1 cellular context compared by ENCODE assay signal in genomic region chr3:10115326-10116137, GRCh38.
TF ChIP-seq lines count a peak whose summit lies in the region.

TSS of gene BRK1 (plus strand) at chr3:10115675. CDS start at chr3:10115702, 27 bp downstream.

TF ChIP-seq in HepG2, 621 proteins besides CTCF, POLR2A, EP300 and RAD21 (continued from another document and continues in another):
- TF ChIP-seq RXRA (CRISPR knock-in tag; IDR thresholded peaks at IDR 0.05), result no peak
- no peak for TF ChIP-seq NFIB (CRISPR knock-in tag; IDR thresholded peaks at IDR 0.05; ENCODE audit: borderline replicate concordance)
- peak; percentile 67; the same call in 1 of the 2 replicates for TF ChIP-seq MIXL1 (CRISPR knock-in tag; IDR thresholded peaks at IDR 0.05)
- no peak for TF ChIP-seq ZNF24 (IDR thresholded peaks at IDR 0.05)
- TF ChIP-seq ZNF337 (CRISPR knock-in tag; IDR thresholded peaks at IDR 0.05; ENCODE audit: borderline replicate concordance, low read depth), result no peak
- TF ChIP-seq RAD51 (IDR thresholded peaks at IDR 0.05; ENCODE audit: borderline replicate concordance), result no peak
- TF ChIP-seq ZNF891 (CRISPR knock-in tag; IDR thresholded peaks at IDR 0.05), result no peak; the same call in 1 of the 2 replicates
- no peak for TF ChIP-seq ZNF883 (CRISPR knock-in tag; IDR thresholded peaks at IDR 0.05; ENCODE audit: not compliant biosample characterization)
- peak; percentile 81; the same call in 1 of the 2 replicates for TF ChIP-seq ZNF619 (CRISPR knock-in tag; IDR thresholded peaks at IDR 0.05)
- no peak for TF ChIP-seq ARID2 (CRISPR knock-in tag; IDR thresholded peaks at IDR 0.05; ENCODE audit: borderline replicate concordance)
- no peak for TF ChIP-seq ELF3 (CRISPR knock-in tag; IDR thresholded peaks at IDR 0.05)
- TF ChIP-seq ZNF605 (CRISPR knock-in tag; IDR thresholded peaks at IDR 0.05), result no peak; the same call in 1 of the 2 replicates
- TF ChIP-seq HNF1B (CRISPR knock-in tag; IDR thresholded peaks at IDR 0.05), result peak; percentile 69
- TF ChIP-seq ZNF549 (CRISPR knock-in tag; IDR thresholded peaks at IDR 0.05), result no peak
- no peak for TF ChIP-seq CENPX (CRISPR knock-in tag; IDR thresholded peaks at IDR 0.05)
- no peak for TF ChIP-seq ZNF296 (CRISPR knock-in tag; conservative IDR thresholded peaks at IDR 0.05)
- no peak for TF ChIP-seq CHD2 (IDR thresholded peaks at IDR 0.05; ENCODE audit: low read depth, low read length)
- peak; percentile 99 for TF ChIP-seq POLR2AphosphoS5 (IDR thresholded peaks at IDR 0.05; ENCODE audit: low read depth, low read length)
- TF ChIP-seq TEF (CRISPR knock-in tag; IDR thresholded peaks at IDR 0.05), result no peak
- TF ChIP-seq ARID4A (CRISPR knock-in tag; IDR thresholded peaks at IDR 0.05; ENCODE audit: borderline replicate concordance), result peak; percentile 77; the same call in 1 of the 2 replicates
- no peak for TF ChIP-seq POGZ (CRISPR knock-in tag; IDR thresholded peaks at IDR 0.05)
- TF ChIP-seq POLR2G (IDR thresholded peaks at IDR 0.05; ENCODE audit: low read depth, low read length), result peak; percentile 99
- TF ChIP-seq ZNF333 (CRISPR knock-in tag; IDR thresholded peaks at IDR 0.05; ENCODE audit: borderline replicate concordance), result no peak
- TF ChIP-seq PLSCR1 (CRISPR knock-in tag; IDR thresholded peaks at IDR 0.05; ENCODE audit: borderline replicate concordance), result no peak
- 0 out of 2 replicates have a peak, but pooled peaks have one; percentile 25 for TF ChIP-seq MXD1 (CRISPR knock-in tag; IDR thresholded peaks at IDR 0.05)
- peak; percentile 62; the same call in 1 of the 2 replicates for TF ChIP-seq ZNF598 (CRISPR knock-in tag; IDR thresholded peaks at IDR 0.05; ENCODE audit: borderline replicate concordance)
- no peak for TF ChIP-seq ZSCAN5A (CRISPR knock-in tag; IDR thresholded peaks at IDR 0.05; ENCODE audit: borderline replicate concordance)
- TF ChIP-seq SP2 (CRISPR knock-in tag; IDR thresholded peaks at IDR 0.05), result no peak
- 0 out of 2 replicates have a peak, but pooled peaks have one; percentile 64 for TF ChIP-seq ZNF414 (CRISPR knock-in tag; IDR thresholded peaks at IDR 0.05)
- no peak for TF ChIP-seq ZNF224 (CRISPR knock-in tag; IDR thresholded peaks at IDR 0.05)
- TF ChIP-seq RFX5 (IDR thresholded peaks at IDR 0.05; ENCODE audit: low read depth, low read length), result no peak
- TF ChIP-seq NR0B2 (CRISPR knock-in tag; IDR thresholded peaks at IDR 0.05), result no peak
- no peak for TF ChIP-seq BHLHE40 (IDR thresholded peaks at IDR 0.05; ENCODE audit: low read length)
- TF ChIP-seq WIZ (CRISPR knock-in tag; IDR thresholded peaks at IDR 0.05), result no peak
- peak; percentile 92 for TF ChIP-seq ZNF687 (CRISPR knock-in tag; IDR thresholded peaks at IDR 0.05)
- TF ChIP-seq ZNF552 (CRISPR knock-in tag; IDR thresholded peaks at IDR 0.05; ENCODE audit: borderline replicate concordance), result no peak
- TF ChIP-seq LBX2 (CRISPR knock-in tag; IDR thresholded peaks at IDR 0.05; ENCODE audit: borderline replicate concordance), result no peak
- TF ChIP-seq ARNT (IDR thresholded peaks at IDR 0.05), result no peak
- TF ChIP-seq NCOA1 (CRISPR knock-in tag; IDR thresholded peaks at IDR 0.05), result no peak
- TF ChIP-seq CCDC6 (CRISPR knock-in tag; IDR thresholded peaks at IDR 0.05), result no peak
- peak; percentile 87 for TF ChIP-seq CREB1 (IDR thresholded peaks at IDR 0.05)
- TF ChIP-seq CREB1 (CRISPR knock-in tag; IDR thresholded peaks at IDR 0.05), result peak; percentile 87
- no peak for TF ChIP-seq ZNF17 (CRISPR knock-in tag; IDR thresholded peaks at IDR 0.05)
- no peak for TF ChIP-seq ZNF18 (CRISPR knock-in tag; IDR thresholded peaks at IDR 0.05; ENCODE audit: insufficient replicate concordance)
- no peak for TF ChIP-seq NCOA5 (CRISPR knock-in tag; IDR thresholded peaks at IDR 0.05)
- no peak for TF ChIP-seq ZKSCAN8 (CRISPR knock-in tag; IDR thresholded peaks at IDR 0.05; ENCODE audit: borderline replicate concordance)
- peak; percentile 65; the same call in 1 of the 2 replicates for TF ChIP-seq ZNF580 (CRISPR knock-in tag; IDR thresholded peaks at IDR 0.05; ENCODE audit: borderline replicate concordance, low read depth)
- peak; percentile 37; the same call in 1 of the 2 replicates for TF ChIP-seq ZNF557 (CRISPR knock-in tag; IDR thresholded peaks at IDR 0.05)
- TF ChIP-seq MZF1 (CRISPR knock-in tag; IDR thresholded peaks at IDR 0.05; ENCODE audit: borderline replicate concordance), result no peak
- no peak for TF ChIP-seq ZNF672 (CRISPR knock-in tag; IDR thresholded peaks at IDR 0.05)
- no peak for TF ChIP-seq FIP1L1 (IDR thresholded peaks at IDR 0.05; ENCODE audit: borderline replicate concordance, insufficient read depth, low read depth, low read length)
